25 cellular contexts compared by ENCODE assay signal in the genomic region with DNA sequence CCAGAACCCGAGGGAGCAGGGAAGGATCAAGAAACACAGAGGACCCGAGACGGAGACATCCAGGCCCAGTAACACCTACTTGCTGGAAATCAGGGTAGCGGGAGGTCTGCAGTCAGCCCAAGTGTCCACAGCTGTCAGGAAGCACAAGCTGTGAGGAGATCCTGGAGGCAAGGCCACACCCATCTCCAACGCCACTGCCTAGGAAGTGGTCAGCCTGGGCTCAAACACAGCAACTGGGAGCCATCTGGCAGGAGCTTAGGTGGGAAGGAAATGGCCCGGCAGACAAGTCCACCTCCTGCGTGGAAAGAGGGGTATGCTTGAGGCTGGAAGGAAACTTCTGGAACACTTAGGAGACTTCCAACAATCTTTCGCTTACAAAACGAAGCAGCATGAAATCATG.
DNase-seq lines count a peak whose midpoint lies in the region; ATAC-seq, FAIRE-seq and TF ChIP-seq lines count a peak whose summit lies in the region.
"Had no signal": no experiment of that assay in that cellular context is flagged by ENCODE, and none has a peak within 500 bp of the region (broad histone marks: within the 10 kb centered on the region; RNA-seq: fewer than 3 reads in every experiment).

No MANE protein-coding gene starts in this region.

- H3K14ac ChIP-seq in H1 (ENCODE audit: insufficient read length) (no peak overlapping the region), neuronal stem cell (ENCODE audit: low read length) (no peak overlapping the region)

- FAIRE-seq in H1 (lab: Jason Lieb, UNC) = no peak
- FAIRE-seq: astrocyte, colon, keratinocyte, small intestine had no signal

- H2BK20ac ChIP-seq in H1 (ENCODE audit: low read length) = peak overlapping the region; percentile 50; the same call in 1 of the 2 replicates

- H3K4me3 ChIP-seq in H1 (ENCODE audit: extremely low read depth in 1 of 4, insufficient read depth in 2 of 4, low read depth in 3 of 4, low read length in 4 of 4) (no peak overlapping the region), upper lobe of left lung (no peak overlapping the region), neuronal stem cell (ENCODE audit: low read length in 2 of 2) (no peak overlapping the region)
- H3K4me3 ChIP-seq: suprapubic skin had no signal

- no peak overlapping the region for H3K9ac ChIP-seq in H1 (replicated peaks in 1 of 4; ENCODE audit: extremely low read depth in 1 of 4, low read depth in 3 of 4, low read length in 3 of 4)
- H3K9ac ChIP-seq in neuronal stem cell (ENCODE audit: low read depth, low read length, poor library complexity) = no peak overlapping the region

- H4K8ac ChIP-seq in H1 (ENCODE audit: extremely low read depth, insufficient read depth, low read length) (no peak overlapping the region), neuronal stem cell (ENCODE audit: low read depth, low read length) (no peak overlapping the region)

- no peak overlapping the region for H3K4ac ChIP-seq in H1 (replicated peaks; ENCODE audit: insufficient read length, low read depth, low read length)
- no peak overlapping the region for H3K4ac ChIP-seq in neuronal stem cell (ENCODE audit: low read length)

- H3K18ac ChIP-seq in H1 (ENCODE audit: extremely low read depth, low read length) (no peak overlapping the region), neuronal stem cell (ENCODE audit: low read length) (no peak overlapping the region)

- no peaks in the 10 kb centered on the region for H3K79me2 ChIP-seq in H1 (ENCODE audit: control insufficient read depth in 1 of 2, insufficient read depth in 2 of 2, low read length in 2 of 2)

- H2BK5ac ChIP-seq in H1 (ENCODE audit: low read depth, low read length) (no peak overlapping the region), neuronal stem cell (ENCODE audit: low read length) (no peak overlapping the region)

- peak; percentile 31 to 55 for ATAC-seq in upper lobe of left lung (ENCODE audit: low FRiP score in 2 of 2)
- ATAC-seq in HG03571 (IDR thresholded peaks at IDR 0.05; ENCODE audit: unreplicated experiment) = no peak
- no peak for ATAC-seq in GM18498 (IDR thresholded peaks at IDR 0.05; ENCODE audit: unreplicated experiment)
- ATAC-seq: Panc1 had no signal

- TF ChIP-seq EP300 in H1 (IDR thresholded peaks at IDR 0.05; ENCODE audit: borderline replicate concordance in 1 of 2, low read depth in 2 of 2, low read length in 2 of 2) (no peak), upper lobe of left lung (IDR thresholded peaks at IDR 0.05) (no peak)

- no peak overlapping the region for H2BK120ac ChIP-seq in H1 (replicated peaks; ENCODE audit: low read depth, low read length)
- H2BK120ac ChIP-seq in neuronal stem cell (ENCODE audit: low read depth, low read length) = no peak overlapping the region

- no peak overlapping the region for H3K56ac ChIP-seq in H1 (replicated peaks; ENCODE audit: insufficient read length, low read depth, low read length)

- H2BK12ac ChIP-seq in H1 (ENCODE audit: low read depth, low read length) (no peak overlapping the region), neuronal stem cell (ENCODE audit: low read length) (no peak overlapping the region)

- TF ChIP-seq POLR2A in H1 (IDR thresholded peaks at IDR 0.05; ENCODE audit: control extremely low read depth in 1 of 2, low read depth in 2 of 2, low read length in 2 of 2) = no peak
- TF ChIP-seq POLR2A in upper lobe of left lung (IDR thresholded peaks at IDR 0.05) = no peak

- H3K4me2 ChIP-seq in H1 (ENCODE audit: insufficient read depth in 1 of 2, low read depth in 2 of 2, low read length in 2 of 2) = no peak overlapping the region
- H3K4me2 ChIP-seq in neuronal stem cell (ENCODE audit: insufficient read depth, low read length, poor library complexity, severe bottlenecking) = no peak overlapping the region

- no peaks in the 10 kb centered on the region for H3K36me3 ChIP-seq in H1 (ENCODE audit: control insufficient read depth in 2 of 4, insufficient read depth in 4 of 4, low read length in 3 of 4)
- no peaks in the 10 kb centered on the region for H3K36me3 ChIP-seq in upper lobe of left lung
- H3K36me3 ChIP-seq in neuronal stem cell (replicated peaks in 1 of 2; ENCODE audit: control insufficient read depth in 2 of 2, insufficient read depth in 2 of 2, low read length in 2 of 2) = no peaks in the 10 kb centered on the region
- H3K36me3 ChIP-seq: suprapubic skin had no signal

- CTCF ChIA-PET in H1 (lab: Charles Lee; ENCODE audit: partially characterized antibody) = interaction anchor here (0.5 to 1.5 kb wide), 4 partner anchors 32 to 459 kb away, joined by 3 to 5 read pairs (median 4); no protein-coding TSS in a partner anchor

- H3K27ac ChIP-seq in H1 (ENCODE audit: low read depth, low read length) (no peak overlapping the region), upper lobe of left lung (no peak overlapping the region), neuronal stem cell (replicated peaks; ENCODE audit: low read length) (no peak overlapping the region)
- H3K27ac ChIP-seq: epithelial cell of prostate, suprapubic skin had no signal

- H3K9me3 ChIP-seq in H1 (ENCODE audit: insufficient read depth in 2 of 2, low read depth in 1 of 2, low read length in 1 of 2) (no peaks in the 10 kb centered on the region), upper lobe of left lung (no peaks in the 10 kb centered on the region), neuronal stem cell (replicated peaks in 1 of 2; ENCODE audit: control insufficient read depth in 2 of 2, insufficient read depth in 1 of 2, low read depth in 1 of 2, low read length in 2 of 2) (no peaks in the 10 kb centered on the region)
- H3K9me3 ChIP-seq: suprapubic skin had no signal

- H3K4me1 ChIP-seq in H1 (replicated peaks in 1 of 4; ENCODE audit: control insufficient read depth in 3 of 4, insufficient read depth in 4 of 4, low read length in 3 of 4) (peaks cover 0 to 11% (median 1%) of the 10 kb centered on the region in 4 experiments; a peak in 5 of 7 replicates), upper lobe of left lung (no peaks in the 10 kb centered on the region), neuronal stem cell (ENCODE audit: control insufficient read depth in 2 of 2, insufficient read depth in 1 of 2, low read depth in 1 of 2, low read length in 2 of 2) (peaks cover 0 to 10% of the 10 kb centered on the region in 2 donors)
- H3K4me1 ChIP-seq: suprapubic skin had no signal

- H3K23ac ChIP-seq in H1 (ENCODE audit: insufficient read length) = no peak overlapping the region
- H3K23ac ChIP-seq in neuronal stem cell (ENCODE audit: low read depth, low read length, poor library complexity) = no peak overlapping the region

- TF ChIP-seq CTCF in H1 (IDR thresholded peaks at IDR 0.05; ENCODE audit: control extremely low read depth in 1 of 3, insufficient read depth in 1 of 3, low read depth in 1 of 3, low read length in 3 of 3) (no peak), upper lobe of left lung (IDR thresholded peaks at IDR 0.05) (no peak)

- no peaks in the 10 kb centered on the region for H3K79me1 ChIP-seq in H1 (ENCODE audit: low read depth, low read length)
- no peaks in the 10 kb centered on the region for H3K79me1 ChIP-seq in neuronal stem cell (ENCODE audit: low read depth, low read length)

- no peak overlapping the region for H4K5ac ChIP-seq in H1 (ENCODE audit: insufficient read length, low read depth, low read length)

- WGBS in H1 (ENCODE audit: extremely low coverage in 1 of 2, insufficient coverage in 1 of 2, insufficient read length in 1 of 2, insufficient replicate concordance in 2 of 2, low coverage in 1 of 2, low lambda C conversion rate in 2 of 2, missing lambda C conversion rate in 1 of 2), 2 experiments = 86% methylated on average over 9 of the region's 9 CpGs; no CpG with 5 or more reads in 1 of the 2 experiments
- 57 to 65% methylated on average over 9 of the region's 9 CpGs for WGBS in upper lobe of left lung, 2 donors
- no CpG with 5 or more reads among the region's 9 CpGs for WGBS in neuronal stem cell (ENCODE audit: extremely low coverage in 2 of 2, insufficient read length in 2 of 2, insufficient replicate concordance in 1 of 2), 2 donors

- DNase-seq in NCI-H146 (lab: John Stamatoyannopoulos, UW) (peak; percentile 53), H1 (ENCODE audit: low read depth in 1 of 2, low spot score in 2 of 2) (no peak), islet precursor cell (peak; percentile 46), upper lobe of left lung (peak in 1 of 2 donors; percentile 34), neuronal stem cell (ENCODE audit: low spot score) (no peak), NCI-H510A (lab: John Stamatoyannopoulos, UW) (no peak)
- DNase-seq: activated CD4-positive, alpha-beta T cell treated with anti-CD3 and anti-CD28 coated beads, Interleukin-2, amount 50 U/mL, for 4 hours; activated naive CD4-positive, alpha-beta T cell treated with Interleukin-2 at 50 U/mL for 16 hours; AML-193; head of caudate nucleus; NCI-H1092; NCI-H2171; NCI-H774; nucleus accumbens; small intestine; stimulated activated CD4-positive, alpha-beta T cell treated with anti-CD3 and anti-CD28 coated beads, Interleukin-4, amount 100 ng/mL, for 4 hours; stimulated activated CD8-positive, alpha-beta memory T cell treated with anti-CD3 and anti-CD28 coated beads, Interleukin-4, amount 100 ng/mL, for 48 hours had no signal

- no peak for TF ChIP-seq RAD21 in H1 (IDR thresholded peaks at IDR 0.05 in 1 of 2, conservative IDR thresholded peaks at IDR 0.05 in 1 of 2; ENCODE audit: low read depth in 2 of 2, low read length in 2 of 2)

- H2AFZ ChIP-seq in H1 (ENCODE audit: low read length) (no peak overlapping the region), neuronal stem cell (ENCODE audit: low read length) (no peak overlapping the region)

- no peaks in the 10 kb centered on the region for H3K27me3 ChIP-seq in H1 (replicated peaks in 1 of 4; ENCODE audit: control insufficient read depth in 3 of 4, extremely low read depth in 1 of 4, insufficient read depth in 3 of 4, low read length in 3 of 4)
- H3K27me3 ChIP-seq in upper lobe of left lung = no peaks in the 10 kb centered on the region
- H3K27me3 ChIP-seq in neuronal stem cell (ENCODE audit: control insufficient read depth in 3 of 3, insufficient read depth in 3 of 3, low read depth in 1 of 3, low read length in 3 of 3) = no peaks in the 10 kb centered on the region
- H3K27me3 ChIP-seq: suprapubic skin had no signal

- H2AK5ac ChIP-seq in H1 (ENCODE audit: low read depth, low read length) (no peak overlapping the region), neuronal stem cell (ENCODE audit: low read depth, low read length) (no peak overlapping the region)

- H3K23me2 ChIP-seq in H1 (ENCODE audit: low read depth, low read length) = no peaks in the 10 kb centered on the region

- POLR2A ChIA-PET in H1 (lab: Charles Lee; ENCODE audit: partially characterized antibody) = no interaction called here

- no peak overlapping the region for H2BK15ac ChIP-seq in H1 (ENCODE audit: low read length)
- H2BK15ac ChIP-seq in neuronal stem cell (ENCODE audit: low read length) = no peak overlapping the region

- no peaks in the 10 kb centered on the region for H4K20me1 ChIP-seq in H1 (replicated peaks in 1 of 2; ENCODE audit: control insufficient read depth in 1 of 2, insufficient read depth in 2 of 2, low read length in 2 of 2)

- H4K91ac ChIP-seq in H1 (replicated peaks; ENCODE audit: insufficient read length, low read length) (no peak overlapping the region), neuronal stem cell (ENCODE audit: low read depth, low read length, poor library complexity) (no peak overlapping the region)

TF ChIP-seq in H1, 55 proteins besides CTCF, POLR2A, EP300 and RAD21 (continues in another document):
- TF ChIP-seq YY1 (IDR thresholded peaks at IDR 0.05; ENCODE audit: low read depth, low read length) (no peak), TEAD4 (IDR thresholded peaks at IDR 0.05; ENCODE audit: low read depth, low read length) (no peak)

Comparison
In these comparisons a context has a peak if more than half of its experiments do, and no peak if none do; other contexts are left out.
1. DNase-seq: peak in NCI-H146 (single experiment) and islet precursor cell (single experiment); none in H1 (0 of 2), neuronal stem cell (single experiment) and NCI-H510A (single experiment).
2. ATAC-seq: peak in upper lobe of left lung (2 of 2); none in HG03571 (single experiment) and GM18498 (single experiment).